In genomic region chr2:33909945-33910344, GRCh38 we compare ENCODE assay signal across 2 cellular contexts.
TF ChIP-seq lines count a peak whose summit lies in the region.

No MANE protein-coding gene starts in this region.

TF ChIP-seq in H1, 55 proteins besides CTCF, POLR2A, EP300 and RAD21:
- TF ChIP-seq CEBPB (IDR thresholded peaks at IDR 0.05; ENCODE audit: low read depth, low read length) (0 out of 2 replicates have a peak, but pooled peaks have one; percentile 19), EZH2 (IDR thresholded peaks at IDR 0.05; ENCODE audit: low read depth, low read length, severe bottlenecking) (no peak)

TF ChIP-seq in liver, 16 proteins besides CTCF, POLR2A, EP300 and RAD21:
- TF ChIP-seq SP1 (IDR thresholded peaks at IDR 0.05) (peak; percentile 44), RXRA (IDR thresholded peaks at IDR 0.05) (peak; percentile 28 to 69), JUND (IDR thresholded peaks at IDR 0.05) (peak; percentile 26 to 75), FOXA2 (IDR thresholded peaks at IDR 0.05) (peak; percentile 96), EGR1 (IDR thresholded peaks at IDR 0.05; ENCODE audit: low read depth in 2 of 2) (no peak), NR2F2 (IDR thresholded peaks at IDR 0.05) (no peak), TAF1 (conservative IDR thresholded peaks at IDR 0.05) (no peak), YY1 (IDR thresholded peaks at IDR 0.05) (peak; percentile 51), FOXA1 (IDR thresholded peaks at IDR 0.05) (peak; percentile 82), ATF3 (IDR thresholded peaks at IDR 0.05) (peak; percentile 40), HNF4A (conservative IDR thresholded peaks at IDR 0.05) (peak; percentile 87 to 93), GABPA (IDR thresholded peaks at IDR 0.05 in 1 of 2, conservative IDR thresholded peaks at IDR 0.05 in 1 of 2) (no peak), HNF4G (IDR thresholded peaks at IDR 0.05) (peak; percentile 46)
- TF ChIP-seq, protein P1, sequence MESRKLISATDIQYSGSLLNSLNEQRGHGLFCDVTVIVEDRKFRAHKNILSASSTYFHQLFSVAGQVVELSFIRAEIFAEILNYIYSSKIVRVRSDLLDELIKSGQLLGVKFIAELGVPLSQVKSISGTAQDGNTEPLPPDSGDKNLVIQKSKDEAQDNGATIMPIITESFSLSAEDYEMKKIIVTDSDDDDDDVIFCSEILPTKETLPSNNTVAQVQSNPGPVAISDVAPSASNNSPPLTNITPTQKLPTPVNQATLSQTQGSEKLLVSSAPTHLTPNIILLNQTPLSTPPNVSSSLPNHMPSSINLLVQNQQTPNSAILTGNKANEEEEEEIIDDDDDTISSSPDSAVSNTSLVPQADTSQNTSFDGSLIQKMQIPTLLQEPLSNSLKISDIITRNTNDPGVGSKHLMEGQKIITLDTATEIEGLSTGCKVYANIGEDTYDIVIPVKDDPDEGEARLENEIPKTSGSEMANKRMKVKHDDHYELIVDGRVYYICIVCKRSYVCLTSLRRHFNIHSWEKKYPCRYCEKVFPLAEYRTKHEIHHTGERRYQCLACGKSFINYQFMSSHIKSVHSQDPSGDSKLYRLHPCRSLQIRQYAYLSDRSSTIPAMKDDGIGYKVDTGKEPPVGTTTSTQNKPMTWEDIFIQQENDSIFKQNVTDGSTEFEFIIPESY (IDR thresholded peaks at IDR 0.05) = no peak
- TF ChIP-seq, protein P2, sequence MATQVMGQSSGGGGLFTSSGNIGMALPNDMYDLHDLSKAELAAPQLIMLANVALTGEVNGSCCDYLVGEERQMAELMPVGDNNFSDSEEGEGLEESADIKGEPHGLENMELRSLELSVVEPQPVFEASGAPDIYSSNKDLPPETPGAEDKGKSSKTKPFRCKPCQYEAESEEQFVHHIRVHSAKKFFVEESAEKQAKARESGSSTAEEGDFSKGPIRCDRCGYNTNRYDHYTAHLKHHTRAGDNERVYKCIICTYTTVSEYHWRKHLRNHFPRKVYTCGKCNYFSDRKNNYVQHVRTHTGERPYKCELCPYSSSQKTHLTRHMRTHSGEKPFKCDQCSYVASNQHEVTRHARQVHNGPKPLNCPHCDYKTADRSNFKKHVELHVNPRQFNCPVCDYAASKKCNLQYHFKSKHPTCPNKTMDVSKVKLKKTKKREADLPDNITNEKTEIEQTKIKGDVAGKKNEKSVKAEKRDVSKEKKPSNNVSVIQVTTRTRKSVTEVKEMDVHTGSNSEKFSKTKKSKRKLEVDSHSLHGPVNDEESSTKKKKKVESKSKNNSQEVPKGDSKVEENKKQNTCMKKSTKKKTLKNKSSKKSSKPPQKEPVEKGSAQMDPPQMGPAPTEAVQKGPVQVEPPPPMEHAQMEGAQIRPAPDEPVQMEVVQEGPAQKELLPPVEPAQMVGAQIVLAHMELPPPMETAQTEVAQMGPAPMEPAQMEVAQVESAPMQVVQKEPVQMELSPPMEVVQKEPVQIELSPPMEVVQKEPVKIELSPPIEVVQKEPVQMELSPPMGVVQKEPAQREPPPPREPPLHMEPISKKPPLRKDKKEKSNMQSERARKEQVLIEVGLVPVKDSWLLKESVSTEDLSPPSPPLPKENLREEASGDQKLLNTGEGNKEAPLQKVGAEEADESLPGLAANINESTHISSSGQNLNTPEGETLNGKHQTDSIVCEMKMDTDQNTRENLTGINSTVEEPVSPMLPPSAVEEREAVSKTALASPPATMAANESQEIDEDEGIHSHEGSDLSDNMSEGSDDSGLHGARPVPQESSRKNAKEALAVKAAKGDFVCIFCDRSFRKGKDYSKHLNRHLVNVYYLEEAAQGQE (IDR thresholded peaks at IDR 0.05) = peak; percentile 13
- TF ChIP-seq, protein P3, sequence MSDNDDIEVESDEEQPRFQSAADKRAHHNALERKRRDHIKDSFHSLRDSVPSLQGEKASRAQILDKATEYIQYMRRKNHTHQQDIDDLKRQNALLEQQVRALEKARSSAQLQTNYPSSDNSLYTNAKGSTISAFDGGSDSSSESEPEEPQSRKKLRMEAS (IDR thresholded peaks at IDR 0.05) = peak; percentile 38
TF ChIP-seq in liver: peak in this region for 11.
